ENCODE assay signal across 14 cellular contexts in genomic region chr19:43768273-43769050, GRCh38. TPM values are rescaled to one million over a fixed set of nuclear protein-coding genes. Genes with fewer than 3 reads are reported as not detected.
DNase-seq lines count a peak whose midpoint lies in the region; ATAC-seq and TF ChIP-seq lines count a peak whose summit lies in the region.
"Had no signal": no experiment of that assay in that cellular context is flagged by ENCODE, and none has a peak within 500 bp of the region (broad histone marks: within the 10 kb centered on the region; RNA-seq: fewer than 3 reads in every experiment).

No MANE protein-coding gene starts in this region.

- peak overlapping the region in 1 of 2 donors; percentile 65 for H3K9ac ChIP-seq in colonic mucosa (ENCODE audit: low read depth in 2 of 2, low read length in 2 of 2)

- BruUV-seq in Caco-2 (replicated peaks; lab: Mats Ljungman, UMichigan) = no TSS peak

- CTCF ChIA-PET in Caco-2 (lab: Charles Lee) = interaction anchor here (1.0 to 1.1 kb wide), 2 partner anchors 43 to 249 kb away, joined by 3 read pairs; no protein-coding TSS in a partner anchor

- ATAC-seq in GM18870 (IDR thresholded peaks at IDR 0.05; ENCODE audit: unreplicated experiment) = no peak
- ATAC-seq: HCT116 had no signal

- H3K27me3 Mint-ChIP-seq in Caco-2 (ENCODE audit: insufficient read depth, unreplicated experiment) = no peaks in the 10 kb centered on the region
- H3K27me3 Mint-ChIP-seq in nephron progenitor cell (ENCODE audit: low read depth, poor library complexity) = peaks cover 49% of the 10 kb centered on the region

- no peaks in the 10 kb centered on the region for H3K9me3 Mint-ChIP-seq in Caco-2 (ENCODE audit: unreplicated experiment)
- no peaks in the 10 kb centered on the region for H3K9me3 Mint-ChIP-seq in nephron progenitor cell
- H3K9me3 Mint-ChIP-seq: neural crest cell had no signal

- no peaks in the 10 kb centered on the region for H4K20me1 ChIP-seq in osteoblast (ENCODE audit: insufficient read depth, low read length)

- H3K27ac ChIP-seq in colonic mucosa (peak overlapping the region; percentile 54), osteoblast (ENCODE audit: low read depth, low read length) (no peak overlapping the region)

- no peak overlapping the region for H3K4me2 ChIP-seq in osteoblast (ENCODE audit: insufficient read depth, low read length)

- TF ChIP-seq CTCF in Caco-2 (IDR thresholded peaks at IDR 0.05; ENCODE audit: insufficient read depth in 1 of 2, low read depth in 1 of 2, low read length in 1 of 2, severe bottlenecking in 1 of 2, unreplicated experiment in 1 of 2) (no peak), colonic mucosa (IDR thresholded peaks at IDR 0.05) (no peak), osteoblast (IDR thresholded peaks at IDR 0.05; ENCODE audit: extremely low read depth, low read depth, low read length) (no peak), nephron progenitor cell (IDR thresholded peaks at IDR 0.05) (no peak)

- H2AFZ ChIP-seq in osteoblast (ENCODE audit: low read length) = no peak overlapping the region

- H3K27ac Mint-ChIP-seq in Caco-2 (ENCODE audit: unreplicated experiment) (peak overlapping the region; percentile 63), nephron progenitor cell (no peak overlapping the region)

- peak; percentile 50 to 59 for DNase-seq in Caco-2
- peak; percentile 83 to 89 for DNase-seq in NOMO-1 (lab: John Stamatoyannopoulos, UW; ENCODE audit: unreplicated experiment in 2 of 2)
- DNase-seq in colonic mucosa = peak; percentile 77
- DNase-seq in osteoblast (ENCODE audit: insufficient read length, low spot score, missing footprints) = peak; percentile 77
- DNase-seq in nephron progenitor cell = no peak
- no peak for DNase-seq in NCI-H1436 treated with DMSO at 0.1 percent for 48 hours (lab: John Stamatoyannopoulos, UW)
- DNase-seq: activated gamma-delta T cell; DMS153; NCI-H2171 treated with DMSO at 0.1 percent for 48 hours; stimulated activated naive CD4-positive, alpha-beta T cell treated with Interleukin-2 at 50 U/mL for 16 hours had no signal

- H3K4me1 Mint-ChIP-seq in Caco-2 (ENCODE audit: low read depth, unreplicated experiment) (peaks cover 19% of the 10 kb centered on the region), nephron progenitor cell (peaks cover 31% of the 10 kb centered on the region)

- H3K9me3 ChIP-seq in Caco-2 (no peaks in the 10 kb centered on the region), colonic mucosa (no peaks in the 10 kb centered on the region), osteoblast (ENCODE audit: low read depth, low read length) (no peaks in the 10 kb centered on the region)

- H3K4me1 ChIP-seq in Caco-2 (peaks cover 5% of the 10 kb centered on the region; the same call in 1 of the 2 replicates), colonic mucosa (peaks cover 44% of the 10 kb centered on the region), osteoblast (ENCODE audit: insufficient read depth, low read length) (peaks cover 38% of the 10 kb centered on the region)

- H3K36me3 Mint-ChIP-seq in Caco-2 (ENCODE audit: insufficient read depth, unreplicated experiment) (peaks cover 7% of the 10 kb centered on the region), nephron progenitor cell (ENCODE audit: low read depth) (no peaks in the 10 kb centered on the region)

- POLR2A ChIA-PET in Caco-2 (lab: Charles Lee) = interaction anchor here (0.8 kb wide), 1 partner anchor 14 kb away, joined by 5 read pairs; the partner anchor contains the start of gene SMG9

- H3K36me3 ChIP-seq in Caco-2 (ENCODE audit: control insufficient read depth, insufficient read depth, low read length) = peaks cover 1% of the 10 kb centered on the region; the same call in 1 of the 2 replicates
- H3K36me3 ChIP-seq in colonic mucosa = no peaks in the 10 kb centered on the region
- H3K36me3 ChIP-seq in osteoblast (ENCODE audit: insufficient read depth, low read length) = peaks cover 8% of the 10 kb centered on the region

- H3K4me3 Mint-ChIP-seq in Caco-2 (ENCODE audit: unreplicated experiment) (no peak overlapping the region), nephron progenitor cell (no peak overlapping the region)
- H3K4me3 Mint-ChIP-seq: neural crest cell had no signal

- intact Hi-C loops in Caco-2 (cut with micrococcal nuclease; ENCODE audit: unreplicated experiment) = no loop called here
- intact Hi-C loops in colonic mucosa (cut with DNase I) = no loop called here

- no peaks in the 10 kb centered on the region for H3K27me3 ChIP-seq in Caco-2 (replicated peaks; ENCODE audit: control insufficient read depth, insufficient read depth, low read length)
- H3K27me3 ChIP-seq in colonic mucosa = no peaks in the 10 kb centered on the region
- H3K27me3 ChIP-seq in osteoblast (ENCODE audit: insufficient read depth, low read length) = no peaks in the 10 kb centered on the region

- H3K4me3 ChIP-seq in Caco-2 (ENCODE audit: low read depth, low read length) (no peak overlapping the region), colonic mucosa (no peak overlapping the region), osteoblast (ENCODE audit: insufficient read depth, low read length) (no peak overlapping the region)

- H3K79me2 ChIP-seq in osteoblast (ENCODE audit: insufficient read depth, low read length) = no peaks in the 10 kb centered on the region

RNA-seq across cellular contexts. Expression of gene KCNN4, which starts 12.3 kb away (rescaled TPM):
- total RNA-seq in Caco-2 (2022) (3.0 and 4.0 TPM in 2 replicates), colonic mucosa (10 to 100 TPM; 25.4 to 60.9 TPM), osteoblast (6.5 and 7.2 TPM in 2 replicates)

RNA-seq across cellular contexts. Expression of gene SMG9, which starts 13.7 kb away (rescaled TPM):
- 87.6 and 98.8 TPM in 2 replicates for total RNA-seq in Caco-2 (2022)
- 10 to 100 TPM; 30.1 to 66.6 TPM for total RNA-seq in colonic mucosa
- total RNA-seq in osteoblast = 14.5 and 17.4 TPM in 2 replicates

RNA-seq across cellular contexts. Expression of gene LYPD5, which starts 33.8 kb away (rescaled TPM):
- total RNA-seq in Caco-2 (2022) (0.93 and 0.95 TPM in 2 replicates), colonic mucosa (1 to 10 TPM; 3.3 to 3.9 TPM), osteoblast (0.29 and 0.72 TPM in 2 replicates)
- total RNA-seq: neural crest cell had no signal

RNA-seq across cellular contexts. Expression of gene IRGC, which starts 52.6 kb away (rescaled TPM):
- total RNA-seq in Caco-2 (2022) (not detected in 2 replicates), colonic mucosa (not detected), osteoblast (not detected in 2 replicates)
- total RNA-seq: cerebellum, neural crest cell had no signal

RNA-seq across cellular contexts. Expression of gene ZNF283, which starts 58.7 kb away (rescaled TPM):
- total RNA-seq in Caco-2 (2022) = 12.0 and 14.7 TPM in 2 replicates
- total RNA-seq in colonic mucosa = 1 to 10 TPM; 6.5 to 7.3 TPM
- total RNA-seq in osteoblast = 13.4 and 15.6 TPM in 2 replicates

Comparison
In these comparisons a context has a peak if more than half of its experiments do, and no peak if none do; other contexts are left out.
1. DNase-seq: peak in Caco-2 (2 of 2), NOMO-1 (2 of 2), colonic mucosa (single experiment) and osteoblast (single experiment); none in nephron progenitor cell (single experiment) and NCI-H1436 treated with DMSO at 0.1 percent for 48 hours (single experiment).